Comparison of ENCODE assay signal across 11 cellular contexts in the genomic region with DNA sequence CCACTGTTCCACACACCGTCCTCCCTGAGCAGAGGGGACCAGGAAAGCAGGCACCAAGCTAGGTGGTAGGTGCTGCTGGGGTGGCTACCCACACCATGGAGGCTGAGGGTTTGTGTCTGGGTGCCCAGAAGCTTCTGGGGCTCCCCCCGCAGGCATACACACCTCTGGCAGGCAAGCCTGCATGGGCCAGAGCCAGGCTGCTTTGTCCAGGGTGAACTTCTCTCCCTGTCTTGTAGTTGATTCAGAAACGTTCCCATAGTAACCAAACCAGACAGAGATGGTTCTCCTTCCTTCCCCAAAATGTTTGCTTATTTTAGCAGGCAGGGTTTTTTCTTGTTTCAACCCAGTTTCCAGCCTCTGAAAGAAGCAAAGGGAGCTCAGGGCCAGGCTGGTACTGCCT. TPM values are rescaled to one million over a fixed set of nuclear protein-coding genes. Genes with fewer than 3 reads are reported as not detected.
DNase-seq lines count a peak whose midpoint lies in the region; ATAC-seq and TF ChIP-seq lines count a peak whose summit lies in the region.
"Had no signal": no experiment of that assay in that cellular context is flagged by ENCODE, and none has a peak within 500 bp of the region (broad histone marks: within the 10 kb centered on the region; RNA-seq: fewer than 3 reads in every experiment).

No MANE protein-coding gene starts in this region.

- peaks cover 75% of the 10 kb centered on the region for H3K4me1 Mint-ChIP-seq in activated naive CD8-positive, alpha-beta T cell (ENCODE audit: low read depth)
- H3K4me1 Mint-ChIP-seq in activated naive CD8-positive, alpha-beta T cell treated with anti-CD3 and anti-CD28 coated beads for 36 hours, result peaks cover 62% of the 10 kb centered on the region
- peaks cover 35% of the 10 kb centered on the region for H3K4me1 Mint-ChIP-seq in activated naive CD8-positive, alpha-beta T cell treated with anti-CD3 and anti-CD28 coated beads, Interleukin-2, amount 10 ng/mL, durations not matched to agents 7 days and 5 days

- H3K27me3 ChIP-seq in lower lobe of right lung (ENCODE audit: low read depth) (no peaks in the 10 kb centered on the region), uterus (no peaks in the 10 kb centered on the region)

- no peaks in the 10 kb centered on the region for H3K9me3 Mint-ChIP-seq in activated naive CD8-positive, alpha-beta T cell (ENCODE audit: low read depth)
- H3K9me3 Mint-ChIP-seq in activated naive CD8-positive, alpha-beta T cell treated with anti-CD3 and anti-CD28 coated beads for 36 hours, result no peaks in the 10 kb centered on the region
- no peaks in the 10 kb centered on the region for H3K9me3 Mint-ChIP-seq in activated naive CD8-positive, alpha-beta T cell treated with anti-CD3 and anti-CD28 coated beads, Interleukin-2, amount 10 ng/mL, durations not matched to agents 7 days and 5 days

- no peaks in the 10 kb centered on the region for H3K9me3 ChIP-seq in lower lobe of right lung
- H3K9me3 ChIP-seq in uterus, result no peaks in the 10 kb centered on the region

- peak overlapping the region; percentile 44 for H3K27ac ChIP-seq in lower lobe of right lung
- peak overlapping the region; percentile 38 to 54 for H3K27ac ChIP-seq in uterus

- no peak overlapping the region for H3K27ac Mint-ChIP-seq in activated naive CD8-positive, alpha-beta T cell
- H3K27ac Mint-ChIP-seq in activated naive CD8-positive, alpha-beta T cell treated with anti-CD3 and anti-CD28 coated beads for 36 hours, result no peak overlapping the region
- H3K27ac Mint-ChIP-seq in activated naive CD8-positive, alpha-beta T cell treated with anti-CD3 and anti-CD28 coated beads, Interleukin-2, amount 10 ng/mL, durations not matched to agents 7 days and 5 days, result peak overlapping the region; percentile 36

- no peak for ATAC-seq in activated naive CD8-positive, alpha-beta T cell treated with anti-CD3 and anti-CD28 coated beads, Interleukin-2, amount 10 ng/mL, durations not matched to agents 7 days and 5 days (ENCODE audit: low read depth)
- ATAC-seq in lower lobe of right lung, result peak; percentile 45 to 59

- H3K36me3 ChIP-seq in lower lobe of right lung, result peaks cover 8% of the 10 kb centered on the region
- H3K36me3 ChIP-seq in uterus, result no peaks in the 10 kb centered on the region

- peak overlapping the region; percentile 20 for H3K4me3 Mint-ChIP-seq in activated naive CD8-positive, alpha-beta T cell
- H3K4me3 Mint-ChIP-seq in activated naive CD8-positive, alpha-beta T cell treated with anti-CD3 and anti-CD28 coated beads for 36 hours, result no peak overlapping the region
- no peak overlapping the region for H3K4me3 Mint-ChIP-seq in activated naive CD8-positive, alpha-beta T cell treated with anti-CD3 and anti-CD28 coated beads, Interleukin-2, amount 10 ng/mL, durations not matched to agents 7 days and 5 days

- POLR2A ChIA-PET in activated naive CD8-positive, alpha-beta T cell treated with anti-CD3 and anti-CD28 coated beads, Interleukin-2, amount 10 ng/mL, durations not matched to agents 7 days and 5 days (lab: Charles Lee), result interaction anchor here (10.3 kb wide), 1 partner anchor 16 kb away, joined by 110 read pairs; no protein-coding TSS in a partner anchor

- no peak overlapping the region for H3K4me3 ChIP-seq in lower lobe of right lung
- no peak overlapping the region for H3K4me3 ChIP-seq in uterus

- no peak for TF ChIP-seq CTCF in lower lobe of right lung (IDR thresholded peaks at IDR 0.05)
- no peak for TF ChIP-seq CTCF in uterus (IDR thresholded peaks at IDR 0.05)

- no peak for TF ChIP-seq POLR2A in uterus (IDR thresholded peaks at IDR 0.05)

- intact Hi-C loops in lower lobe of right lung (cut with DNase I) (no loop called here), uterus (cut with DNase I; ENCODE audit: low total_unique reads) (no loop called here)

- no peak for DNase-seq in activated naive CD8-positive, alpha-beta T cell treated with anti-CD3 and anti-CD28 coated beads for 36 hours
- DNase-seq in activated naive CD8-positive, alpha-beta T cell treated with anti-CD3 and anti-CD28 coated beads, Interleukin-2, amount 10 ng/mL, durations not matched to agents 7 days and 5 days, result no peak
- DNase-seq in lower lobe of right lung, result peak; percentile 61
- DNase-seq in uterus, result peak in 1 of 2 donors; percentile 54
- no peak for DNase-seq in retina
- no peak for DNase-seq in DMS153 (lab: John Stamatoyannopoulos, UW)
- no peak for DNase-seq in amniotic stem cell (lab: John Stamatoyannopoulos, UW)
- DNase-seq: activated CD4-positive, alpha-beta T cell treated with anti-CD3 and anti-CD28 coated beads for 4 hours; mesendoderm; NCI-H187 had no signal

- H3K27me3 Mint-ChIP-seq in activated naive CD8-positive, alpha-beta T cell, result no peaks in the 10 kb centered on the region
- no peaks in the 10 kb centered on the region for H3K27me3 Mint-ChIP-seq in activated naive CD8-positive, alpha-beta T cell treated with anti-CD3 and anti-CD28 coated beads for 36 hours
- H3K27me3 Mint-ChIP-seq in activated naive CD8-positive, alpha-beta T cell treated with anti-CD3 and anti-CD28 coated beads, Interleukin-2, amount 10 ng/mL, durations not matched to agents 7 days and 5 days, result no peaks in the 10 kb centered on the region

- no peaks in the 10 kb centered on the region for H3K36me3 Mint-ChIP-seq in activated naive CD8-positive, alpha-beta T cell
- peaks cover 26% of the 10 kb centered on the region for H3K36me3 Mint-ChIP-seq in activated naive CD8-positive, alpha-beta T cell treated with anti-CD3 and anti-CD28 coated beads for 36 hours
- H3K36me3 Mint-ChIP-seq in activated naive CD8-positive, alpha-beta T cell treated with anti-CD3 and anti-CD28 coated beads, Interleukin-2, amount 10 ng/mL, durations not matched to agents 7 days and 5 days, result peaks cover 37% of the 10 kb centered on the region

- H3K4me1 ChIP-seq in lower lobe of right lung, result peaks cover 58% of the 10 kb centered on the region
- peaks cover 9 to 10% of the 10 kb centered on the region in 2 donors for H3K4me1 ChIP-seq in uterus

RNA-seq across cellular contexts. Expression of a gene that starts 40.9 kb away (rescaled TPM):
- under 1 TPM; 0.56 to 0.80 TPM for total RNA-seq in activated naive CD8-positive, alpha-beta T cell treated with anti-CD3 and anti-CD28 coated beads for 36 hours
- 1 to 10 TPM in 1 of 2 experiments, under 1 TPM in 1; 0.94 to 1.2 TPM for total RNA-seq in activated naive CD8-positive, alpha-beta T cell treated with anti-CD3 and anti-CD28 coated beads, Interleukin-2, amount 10 ng/mL, durations not matched to agents 7 days and 5 days
- 200 TPM for total RNA-seq in lower lobe of right lung
- total RNA-seq in uterus, result 10 to 100 TPM in 1 of 4 donors, 1 to 10 TPM in 2, under 1 TPM in 1; 0.88 to 17.6 (median 2.8) TPM

Comparison
In these comparisons a context has a peak if more than half of its experiments do, and no peak if none do; other contexts are left out.
1. RNA of a gene that starts 40.9 kb away (total RNA-seq): 200 TPM in lower lobe of right lung (single experiment); 0.88 to 17.6 TPM in uterus, 0.94 to 1.2 TPM in activated naive CD8-positive, alpha-beta T cell treated with anti-CD3 and anti-CD28 coated beads, Interleukin-2, amount 10 ng/mL, durations not matched to agents 7 days and 5 days and 0.56 to 0.80 TPM in activated naive CD8-positive, alpha-beta T cell treated with anti-CD3 and anti-CD28 coated beads for 36 hours; every median in the first group is over 10 times any median in the second.